ENCODE assay signal across 20 cellular contexts in genomic region chr9:372143-372542, GRCh38.
"Had no signal": no experiment of that assay in that cellular context is flagged by ENCODE, and none has a peak within 500 bp of the region (broad histone marks: within the 10 kb centered on the region; RNA-seq: fewer than 3 reads in every experiment).

No MANE protein-coding gene starts in this region.

- H3K9me3 Mint-ChIP-seq: activated naive CD4-positive, alpha-beta T cell treated with anti-CD3 and anti-CD28 coated beads, Interleukin-2, amount 50 U/mL, for 72 hours; naive thymus-derived CD8-positive, alpha-beta T cell; neural progenitor cell; stimulated activated memory B cell treated with anti-CD40 and anti-IgM and Interleukin-4, amounts not matched to agents 10 μg/mL and 1 μg/mL and 100 μg/mL, for 72 hours; T-cell; T-helper 2 cell treated with Interferon-gamma antibody and Interleukin-4, amounts not matched to agents 5 μg/mL and 100 μg/mL, for 36 hours had no signal

- H3K27me3 Mint-ChIP-seq: activated CD8-positive, alpha-beta memory T cell treated with anti-CD3 and anti-CD28 coated beads, Interleukin-2, amount 10 ng/mL, durations not matched to agents 7 days and 5 days; naive thymus-derived CD8-positive, alpha-beta T cell; stimulated activated memory B cell treated with anti-CD40 and anti-IgM and Interleukin-4, amounts not matched to agents 10 μg/mL and 1 μg/mL and 100 μg/mL, for 72 hours; T-cell had no signal

- H3K4me3 Mint-ChIP-seq: activated CD8-positive, alpha-beta memory T cell treated with anti-CD3 and anti-CD28 coated beads, Interleukin-2, amount 10 ng/mL, durations not matched to agents 7 days and 5 days; naive thymus-derived CD8-positive, alpha-beta T cell; neural progenitor cell; stimulated activated memory B cell treated with anti-CD40 and anti-IgM and Interleukin-4, amounts not matched to agents 10 μg/mL and 1 μg/mL and 100 μg/mL, for 72 hours; T-cell; T-helper 2 cell treated with Interferon-gamma antibody and Interleukin-4, amounts not matched to agents 5 μg/mL and 100 μg/mL, for 36 hours had no signal

- ATAC-seq: activated CD4-positive, CD25-positive, alpha-beta regulatory T cell treated with anti-CD3 and anti-CD28 coated beads, Interleukin-2, amount 50 U/mL, for 24 hours; activated CD8-positive, alpha-beta memory T cell treated with anti-CD3 and anti-CD28 coated beads, Interleukin-2, amount 10 ng/mL, durations not matched to agents 7 days and 5 days; activated naive CD4-positive, alpha-beta T cell treated with anti-CD3 and anti-CD28 coated beads, Interleukin-2, amount 50 U/mL, for 72 hours; left colon; lower lobe of right lung; naive thymus-derived CD8-positive, alpha-beta T cell; stimulated activated memory B cell treated with anti-CD40 and anti-IgM and Interleukin-4, amounts not matched to agents 10 μg/mL and 1 μg/mL and 100 μg/mL, for 72 hours; T-cell had no signal

- H3K27ac Mint-ChIP-seq: activated CD8-positive, alpha-beta memory T cell treated with anti-CD3 and anti-CD28 coated beads, Interleukin-2, amount 10 ng/mL, durations not matched to agents 7 days and 5 days; neural progenitor cell; stimulated activated memory B cell treated with anti-CD40 and anti-IgM and Interleukin-4, amounts not matched to agents 10 μg/mL and 1 μg/mL and 100 μg/mL, for 72 hours; T-helper 2 cell treated with Interferon-gamma antibody and Interleukin-4, amounts not matched to agents 5 μg/mL and 100 μg/mL, for 36 hours had no signal

- H3K27ac ChIP-seq: breast epithelium, colonic mucosa, esophagus squamous epithelium, heart right ventricle, lower lobe of right lung, neural progenitor cell, transverse colon, VCaP had no signal

- H3K27me3 ChIP-seq: breast epithelium, colonic mucosa, esophagus squamous epithelium, neural progenitor cell, transverse colon had no signal

- H3K4me1 Mint-ChIP-seq: activated CD8-positive, alpha-beta memory T cell treated with anti-CD3 and anti-CD28 coated beads, Interleukin-2, amount 10 ng/mL, durations not matched to agents 7 days and 5 days; naive thymus-derived CD8-positive, alpha-beta T cell; stimulated activated memory B cell treated with anti-CD40 and anti-IgM and Interleukin-4, amounts not matched to agents 10 μg/mL and 1 μg/mL and 100 μg/mL, for 72 hours; T-cell had no signal

- H3K4me3 ChIP-seq: breast epithelium, colonic mucosa, esophagus squamous epithelium, heart right ventricle, lower lobe of right lung, neural progenitor cell, transverse colon had no signal

- H3K36me3 Mint-ChIP-seq: neural progenitor cell had no signal

- DNase-seq: activated CD4-positive, alpha-beta T cell treated with anti-CD3 and anti-CD28 coated beads, Interleukin-2, amount 50 U/mL, for 4 hours; activated CD8-positive, alpha-beta memory T cell treated with anti-CD3 and anti-CD28 coated beads, Interleukin-2, amount 10 ng/mL, durations not matched to agents 7 days and 5 days; activated T-cell treated with anti-CD3 and anti-CD28 coated beads for 4 hours; colonic mucosa; esophagus squamous epithelium; heart right ventricle; islet precursor cell; left colon; lower lobe of right lung; naive thymus-derived CD8-positive, alpha-beta T cell; stimulated activated CD4-positive, alpha-beta T cell treated with anti-CD3 and anti-CD28 coated beads, Interleukin-1b, Interleukin-23, amount 100 ng/mL, for 48 hours; T-cell; transverse colon had no signal
